In genomic region chr2:105431367-105432088, GRCh38 we compare ENCODE assay signal across 14 cellular contexts. TPM values are rescaled to one million over a fixed set of nuclear protein-coding genes. Genes with fewer than 3 reads are reported as not detected.
DNase-seq lines count a peak whose midpoint lies in the region; ATAC-seq and TF ChIP-seq lines count a peak whose summit lies in the region.
"Had no signal": no experiment of that assay in that cellular context is flagged by ENCODE, and none has a peak within 500 bp of the region (broad histone marks: within the 10 kb centered on the region; RNA-seq: fewer than 3 reads in every experiment).

No MANE protein-coding gene starts in this region.

- H3K9me3 ChIP-seq in GM23248 (ENCODE audit: low read depth) (no peaks in the 10 kb centered on the region), heart right ventricle (no peaks in the 10 kb centered on the region), gastrocnemius medialis (no peaks in the 10 kb centered on the region)
- H3K9me3 ChIP-seq: HAP-1 had no signal

- H3K27ac ChIP-seq in GM23248 (no peak overlapping the region), VCaP (peak overlapping the region; percentile 62), heart right ventricle (peak overlapping the region; percentile 54 to 96 (median 90)), gastrocnemius medialis (peak overlapping the region; percentile 42 to 67 (median 58))

- H3K4me3 ChIP-seq in GM23248 = no peak overlapping the region
- peak overlapping the region in 4 of 10 donors; percentile 41 to 62 (median 51) for H3K4me3 ChIP-seq in heart right ventricle
- no peak overlapping the region for H3K4me3 ChIP-seq in gastrocnemius medialis
- H3K4me3 ChIP-seq: HAP-1 had no signal

- no peak overlapping the region for H3K4me2 ChIP-seq in GM23248 (ENCODE audit: unreplicated experiment)

- no peaks in the 10 kb centered on the region for H3K79me2 ChIP-seq in GM23248 (ENCODE audit: insufficient read depth)

- no peak for TF ChIP-seq POLR2A in gastrocnemius medialis (IDR thresholded peaks at IDR 0.05)

- H3K9me2 ChIP-seq in GM23248 (ENCODE audit: insufficient read depth) = no peaks in the 10 kb centered on the region

- 0 out of 2 replicates have a peak, but pooled peaks cover 4% of the 10 kb centered on the region for H3F3A ChIP-seq in GM23248 (ENCODE audit: insufficient read depth)

- H2AFZ ChIP-seq in GM23248 = no peak overlapping the region

- 21 to 27% methylated on average over 4 of the region's 4 CpGs for WGBS in GM23248 (ENCODE audit: low coverage in 1 of 2, low lambda C conversion rate in 2 of 2, missing lambda C conversion rate in 2 of 2), 2 experiments
- 13 to 15% methylated on average over 4 of the region's 4 CpGs for WGBS in heart right ventricle, 2 donors

- TF ChIP-seq CTCF in VCaP (conservative IDR thresholded peaks at IDR 0.05) (no peak), heart right ventricle (IDR thresholded peaks at IDR 0.05) (no peak), gastrocnemius medialis (IDR thresholded peaks at IDR 0.05 in 4 of 5, conservative IDR thresholded peaks at IDR 0.05 in 1 of 5) (no peak)

- peak; percentile 5 to 76 (median 66) for ATAC-seq in heart right ventricle
- peak; percentile 83 for ATAC-seq in gastrocnemius medialis
- no peak for ATAC-seq in activated CD4-positive, CD25-positive, alpha-beta regulatory T cell treated with anti-CD3 and anti-CD28 coated beads, Interleukin-2, amount 50 U/mL, for 24 hours
- ATAC-seq: stimulated activated naive CD8-positive, alpha-beta T cell treated with anti-CD3 and anti-CD28 coated beads, Interleukin-15, Interleukin-2, amounts not matched to agents 100 U/mL and 50 U/mL, for 24 hours had no signal

- in situ Hi-C loops in GM23248 (cut with MboI) (no loop called here), gastrocnemius medialis (cut with MboI; ENCODE audit: low sequenced_read_pairs in 4 of 4) (no loop called here)

- H3K27me3 ChIP-seq in GM23248 (replicated peaks; ENCODE audit: insufficient read depth) (no peaks in the 10 kb centered on the region), heart right ventricle (no peaks in the 10 kb centered on the region), gastrocnemius medialis (no peaks in the 10 kb centered on the region)

- DNase-seq in GM23248 (peak; percentile 40), heart right ventricle (peak; percentile 71 to 83), gastrocnemius medialis (peak; percentile 64 to 71), Kasumi-1 (lab: John Stamatoyannopoulos, UW) (no peak)
- DNase-seq in stimulated activated CD4-positive, alpha-beta T cell treated with anti-CD3 and anti-CD28 coated beads, Interleukin-1b, Interleukin-23, amount 100 ng/mL, for 48 hours = no peak
- no peak for DNase-seq in central memory CD4-positive, alpha-beta T cell
- DNase-seq: activated CD4-positive, alpha-beta T cell treated with anti-CD3 and anti-CD28 coated beads, Interleukin-2, amount 10 ng/mL, durations not matched to agents 24 days and 14 days; KG1; NCI-H510A treated with DMSO at 0.1 percent for 48 hours; nephron progenitor cell; stimulated activated naive CD8-positive, alpha-beta T cell treated with anti-CD3 and anti-CD28 coated beads, Interleukin-15, Interleukin-2, amounts not matched to agents 100 U/mL and 50 U/mL, for 24 hours had no signal

- H3K4me1 ChIP-seq in GM23248 (ENCODE audit: insufficient read depth) = peaks cover 8% of the 10 kb centered on the region; the same call in 1 of the 2 replicates
- H3K4me1 ChIP-seq in heart right ventricle = peaks cover 0 to 66% (median 24%) of the 10 kb centered on the region in 9 donors
- H3K4me1 ChIP-seq in gastrocnemius medialis = peaks cover 12 to 17% of the 10 kb centered on the region in 2 donors

- no peak overlapping the region for H3K9ac ChIP-seq in GM23248

- H4K20me1 ChIP-seq in GM23248 (ENCODE audit: insufficient read depth) = no peaks in the 10 kb centered on the region

- intact Hi-C loops in heart right ventricle (cut with DNase I) (loop anchor here in 3 of 10 donors (2.0 to 10.0 kb wide), 4 partner anchors 57 to 86 kb away; no protein-coding TSS in a partner anchor), gastrocnemius medialis (cut with DNase I; ENCODE audit: low total_unique reads) (no loop called here)

- H3K36me3 ChIP-seq in GM23248 (ENCODE audit: low read depth) (no peaks in the 10 kb centered on the region), heart right ventricle (no peaks in the 10 kb centered on the region), gastrocnemius medialis (no peaks in the 10 kb centered on the region)
- H3K36me3 ChIP-seq: HAP-1 had no signal

RNA-seq across cellular contexts. Expression of gene FHL2, which starts 32.7 kb away (rescaled TPM):
- 383 and 404 TPM in 2 replicates for total RNA-seq in GM23248 (2014; rRNA removed; shearing (Covaris generic))
- polyA plus RNA-seq in GM23248 (2016; fragmentation: Nextera tagmentation; extraction: Ambion mirVana) (598 and 610 TPM in 2 replicates), heart right ventricle (100 to 1,000 TPM; 437 to 653 TPM)
- total RNA-seq in heart right ventricle (1,000 to 10,000 TPM in 9 of 10 donors, 100 to 1,000 TPM in 1; 598 to 2,354 (median 1,687) TPM), gastrocnemius medialis (10 to 100 TPM; 14.9 to 31.8 (median 21.4) TPM)

Comparison
In these comparisons a context has a peak if more than half of its experiments do, and no peak if none do; other contexts are left out.
1. DNase-seq: peak in GM23248 (single experiment), heart right ventricle (2 of 2) and gastrocnemius medialis (2 of 2); none in stimulated activated CD4-positive, alpha-beta T cell treated with anti-CD3 and anti-CD28 coated beads, Interleukin-1b, Interleukin-23, amount 100 ng/mL, for 48 hours (single experiment), central memory CD4-positive, alpha-beta T cell (single experiment) and Kasumi-1 (0 of 2).
2. ATAC-seq: peak in heart right ventricle (8 of 8) and gastrocnemius medialis (2 of 2); none in activated CD4-positive, CD25-positive, alpha-beta regulatory T cell treated with anti-CD3 and anti-CD28 coated beads, Interleukin-2, amount 50 U/mL, for 24 hours (0 of 2).
3. RNA of gene FHL2, which starts 32.7 kb away (total RNA-seq): 598 to 2,354 TPM in heart right ventricle and 383 to 404 TPM in GM23248; 14.9 to 31.8 TPM in gastrocnemius medialis; every median in the first group is over 10 times any median in the second.